35 cellular contexts compared by ENCODE assay signal in genomic region chr7:14978687-14979086, GRCh38.
"Had no signal": no experiment of that assay in that cellular context is flagged by ENCODE, and none has a peak within 500 bp of the region (broad histone marks: within the 10 kb centered on the region; RNA-seq: fewer than 3 reads in every experiment).

No MANE protein-coding gene starts in this region.

- H3K27ac ChIP-seq: adrenal gland, body of pancreas, brain microvascular endothelial cell, breast epithelium, WERI-Rb-1 had no signal

- H3K9me3 ChIP-seq: adrenal gland, body of pancreas had no signal

- H3K27me3 Mint-ChIP-seq: activated CD4-positive, alpha-beta memory T cell treated with anti-CD3 and anti-CD28 coated beads, Interleukin-2, amount 10 ng/mL, durations not matched to agents 7 days and 5 days; activated CD4-positive, alpha-beta T cell treated with anti-CD3 and anti-CD28 coated beads for 36 hours; activated CD4-positive, alpha-beta T cell treated with anti-CD3 and anti-CD28 coated beads, Interleukin-2, amount 10 ng/mL, durations not matched to agents 7 days and 5 days; activated CD8-positive, alpha-beta memory T cell treated with anti-CD3 and anti-CD28 coated beads, Interleukin-2, amount 10 ng/mL, durations not matched to agents 7 days and 5 days; activated naive CD4-positive, alpha-beta T cell treated with anti-CD3 and anti-CD28 coated beads, Interleukin-2, amount 10 ng/mL, durations not matched to agents 7 days and 5 days; activated naive CD4-positive, alpha-beta T cell treated with anti-CD3 and anti-CD28 coated beads, Interleukin-2, amount 50 U/mL, for 24 hours; activated naive CD8-positive, alpha-beta T cell; activated naive CD8-positive, alpha-beta T cell treated with anti-CD3 and anti-CD28 coated beads, Interleukin-2, amount 10 ng/mL, durations not matched to agents 7 days and 5 days; activated T-cell treated with anti-CD3 and anti-CD28 coated beads, Interleukin-2, amount 50 U/mL, for 24 hours had no signal

- H3K27ac Mint-ChIP-seq: activated CD4-positive, alpha-beta memory T cell treated with anti-CD3 and anti-CD28 coated beads, Interleukin-2, amount 10 ng/mL, durations not matched to agents 7 days and 5 days; activated CD4-positive, alpha-beta T cell treated with anti-CD3 and anti-CD28 coated beads for 36 hours; activated CD4-positive, alpha-beta T cell treated with anti-CD3 and anti-CD28 coated beads, Interleukin-2, amount 10 ng/mL, durations not matched to agents 7 days and 5 days; activated CD8-positive, alpha-beta memory T cell treated with anti-CD3 and anti-CD28 coated beads, Interleukin-2, amount 10 ng/mL, durations not matched to agents 7 days and 5 days; activated CD8-positive, alpha-beta T cell treated with anti-CD3 and anti-CD28 coated beads, Interleukin-2, amount 10 ng/mL, durations not matched to agents 7 days and 5 days; activated naive CD4-positive, alpha-beta T cell treated with anti-CD3 and anti-CD28 coated beads, Interleukin-2, amount 10 ng/mL, durations not matched to agents 7 days and 5 days; activated naive CD4-positive, alpha-beta T cell treated with anti-CD3 and anti-CD28 coated beads, Interleukin-2, amount 50 U/mL, for 24 hours; activated naive CD8-positive, alpha-beta T cell; activated naive CD8-positive, alpha-beta T cell treated with anti-CD3 and anti-CD28 coated beads, Interleukin-2, amount 10 ng/mL, durations not matched to agents 7 days and 5 days; activated T-cell treated with anti-CD3 and anti-CD28 coated beads, Interleukin-2, amount 50 U/mL, for 24 hours; activated T-helper 2 cell treated with anti-CD3 and anti-CD28 coated beads, Interferon-gamma antibody, Interleukin-2, Interleukin-4, amounts not matched to agents 10 μg/mL and 5 μg/mL and 100 μg/mL, durations not matched to agents 14 hours and 24 hours and 36 hours; T-helper 1 cell treated with Interleukin-12 subunit alpha and Interleukin-12 subunit beta and Interleukin-4 antibody, amounts not matched to agents 30 μg/mL and 1 μg/mL, for 36 hours; T-helper 2 cell treated with Interferon-gamma antibody and Interleukin-4, amounts not matched to agents 5 μg/mL and 100 μg/mL, for 36 hours; WTC11 had no signal

- H3K4me3 ChIP-seq: adrenal gland, body of pancreas, breast epithelium had no signal

- H3K9me3 Mint-ChIP-seq: activated CD4-positive, alpha-beta memory T cell treated with anti-CD3 and anti-CD28 coated beads, Interleukin-2, amount 10 ng/mL, durations not matched to agents 7 days and 5 days had no signal

- DNase-seq: activated CD4-positive, alpha-beta memory T cell treated with anti-CD3 and anti-CD28 coated beads, Interleukin-2, amount 10 ng/mL, durations not matched to agents 7 days and 5 days; activated CD4-positive, alpha-beta T cell treated with anti-CD3 and anti-CD28 coated beads for 1 hour; activated CD4-positive, alpha-beta T cell treated with anti-CD3 and anti-CD28 coated beads for 36 hours; activated CD4-positive, alpha-beta T cell treated with anti-CD3 and anti-CD28 coated beads for 48 hours; activated CD4-positive, alpha-beta T cell treated with anti-CD3 and anti-CD28 coated beads, Interleukin-2, amount 10 ng/mL, durations not matched to agents 7 days and 5 days; activated CD4-positive, alpha-beta T cell treated with anti-CD3 and anti-CD28 coated beads, Interleukin-2, amount 50 U/mL, for 48 hours; activated CD4-positive, CD25-positive, alpha-beta regulatory T cell; activated CD8-positive, alpha-beta memory T cell treated with anti-CD3 and anti-CD28 coated beads for 24 hours; activated CD8-positive, alpha-beta memory T cell treated with anti-CD3 and anti-CD28 coated beads, Interleukin-2, amount 10 ng/mL, durations not matched to agents 7 days and 5 days; activated CD8-positive, alpha-beta memory T cell treated with anti-CD3 and anti-CD28 coated beads, Interleukin-2, amount 50 U/mL, for 48 hours; activated CD8-positive, alpha-beta T cell treated with anti-CD3 and anti-CD28 coated beads, Interleukin-2, amount 10 ng/mL, durations not matched to agents 7 days and 5 days; activated effector memory CD4-positive, alpha-beta T cell treated with Interleukin-2 at 50 U/mL for 16 hours; activated gamma-delta T cell; activated naive CD4-positive, alpha-beta T cell treated with anti-CD3 and anti-CD28 coated beads, Interleukin-2, amount 10 ng/mL, durations not matched to agents 7 days and 5 days; activated naive CD4-positive, alpha-beta T cell treated with Interleukin-2 at 50 U/mL for 16 hours; activated naive CD8-positive, alpha-beta T cell treated with anti-CD3 and anti-CD28 coated beads, Interleukin-2, amount 10 ng/mL, durations not matched to agents 7 days and 5 days; activated T-cell treated with anti-CD3 and anti-CD28 coated beads, Interleukin-2, amount 50 U/mL, for 24 hours; activated T-cell treated with anti-CD3 and anti-CD28 coated beads, Interleukin-2, amount 50 U/mL, for 48 hours; adrenal gland; amniotic stem cell; aorta; body of pancreas; brain microvascular endothelial cell; central memory CD4-positive, alpha-beta T cell; T-helper 1 cell; T-helper 2 cell; T-helper 9 cell; WERI-Rb-1 had no signal

- H3K4me3 Mint-ChIP-seq: activated CD4-positive, alpha-beta memory T cell treated with anti-CD3 and anti-CD28 coated beads, Interleukin-2, amount 10 ng/mL, durations not matched to agents 7 days and 5 days; activated CD4-positive, alpha-beta T cell treated with anti-CD3 and anti-CD28 coated beads for 36 hours; activated CD4-positive, alpha-beta T cell treated with anti-CD3 and anti-CD28 coated beads, Interleukin-2, amount 10 ng/mL, durations not matched to agents 7 days and 5 days; activated CD8-positive, alpha-beta memory T cell treated with anti-CD3 and anti-CD28 coated beads, Interleukin-2, amount 10 ng/mL, durations not matched to agents 7 days and 5 days; activated CD8-positive, alpha-beta T cell treated with anti-CD3 and anti-CD28 coated beads, Interleukin-2, amount 10 ng/mL, durations not matched to agents 7 days and 5 days; activated naive CD4-positive, alpha-beta T cell treated with anti-CD3 and anti-CD28 coated beads, Interleukin-2, amount 10 ng/mL, durations not matched to agents 7 days and 5 days; activated naive CD4-positive, alpha-beta T cell treated with anti-CD3 and anti-CD28 coated beads, Interleukin-2, amount 50 U/mL, for 24 hours; activated naive CD8-positive, alpha-beta T cell; activated naive CD8-positive, alpha-beta T cell treated with anti-CD3 and anti-CD28 coated beads, Interleukin-2, amount 10 ng/mL, durations not matched to agents 7 days and 5 days; activated T-cell treated with anti-CD3 and anti-CD28 coated beads, Interleukin-2, amount 50 U/mL, for 24 hours; T-helper 1 cell treated with Interleukin-12 subunit alpha and Interleukin-12 subunit beta and Interleukin-4 antibody, amounts not matched to agents 30 μg/mL and 1 μg/mL, for 36 hours; T-helper 2 cell treated with Interferon-gamma antibody and Interleukin-4, amounts not matched to agents 5 μg/mL and 100 μg/mL, for 36 hours; WTC11 had no signal

- H3K36me3 ChIP-seq: adrenal gland, brain microvascular endothelial cell, breast epithelium, WERI-Rb-1 had no signal

- H3K4me1 Mint-ChIP-seq: activated CD4-positive, alpha-beta memory T cell treated with anti-CD3 and anti-CD28 coated beads, Interleukin-2, amount 10 ng/mL, durations not matched to agents 7 days and 5 days; activated CD4-positive, alpha-beta T cell treated with anti-CD3 and anti-CD28 coated beads for 36 hours; activated CD4-positive, alpha-beta T cell treated with anti-CD3 and anti-CD28 coated beads, Interleukin-2, amount 10 ng/mL, durations not matched to agents 7 days and 5 days; activated CD8-positive, alpha-beta memory T cell treated with anti-CD3 and anti-CD28 coated beads, Interleukin-2, amount 10 ng/mL, durations not matched to agents 7 days and 5 days; activated naive CD4-positive, alpha-beta T cell treated with anti-CD3 and anti-CD28 coated beads, Interleukin-2, amount 10 ng/mL, durations not matched to agents 7 days and 5 days; activated naive CD4-positive, alpha-beta T cell treated with anti-CD3 and anti-CD28 coated beads, Interleukin-2, amount 50 U/mL, for 24 hours; activated naive CD8-positive, alpha-beta T cell treated with anti-CD3 and anti-CD28 coated beads, Interleukin-2, amount 10 ng/mL, durations not matched to agents 7 days and 5 days; WTC11 had no signal

- H3K36me3 Mint-ChIP-seq: activated CD8-positive, alpha-beta memory T cell treated with anti-CD3 and anti-CD28 coated beads, Interleukin-2, amount 10 ng/mL, durations not matched to agents 7 days and 5 days; activated naive CD4-positive, alpha-beta T cell treated with anti-CD3 and anti-CD28 coated beads, Interleukin-2, amount 10 ng/mL, durations not matched to agents 7 days and 5 days; activated naive CD4-positive, alpha-beta T cell treated with anti-CD3 and anti-CD28 coated beads, Interleukin-2, amount 50 U/mL, for 24 hours; activated naive CD8-positive, alpha-beta T cell; activated naive CD8-positive, alpha-beta T cell treated with anti-CD3 and anti-CD28 coated beads, Interleukin-2, amount 10 ng/mL, durations not matched to agents 7 days and 5 days had no signal

- H3K4me1 ChIP-seq: adrenal gland, breast epithelium had no signal

- H3K27me3 ChIP-seq: adrenal gland, body of pancreas, brain microvascular endothelial cell, breast epithelium had no signal
